In the genomic region with DNA sequence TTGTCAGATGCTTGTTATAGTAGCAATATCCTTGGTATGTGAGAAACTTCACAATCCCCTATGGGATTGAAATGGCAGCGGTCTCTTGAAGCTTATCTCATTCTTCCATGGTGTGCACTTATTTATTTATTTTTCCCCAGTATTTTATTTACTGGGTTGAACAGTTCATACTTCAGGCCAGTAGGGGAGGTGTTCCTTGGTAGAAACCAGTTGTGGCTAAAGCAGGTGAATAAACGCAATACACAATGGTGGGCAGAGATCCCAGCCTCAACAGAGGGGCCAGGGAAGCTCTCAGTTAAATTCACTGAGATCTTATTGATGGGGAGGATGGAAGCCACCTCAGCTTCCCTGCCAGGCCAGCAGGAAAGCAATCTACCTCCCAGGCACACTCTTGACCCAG, we compare ENCODE assay signal across 22 cellular contexts.
DNase-seq lines count a peak whose midpoint lies in the region; ATAC-seq and TF ChIP-seq lines count a peak whose summit lies in the region.
"Had no signal": no experiment of that assay in that cellular context is flagged by ENCODE, and none has a peak within 500 bp of the region (broad histone marks: within the 10 kb centered on the region; RNA-seq: fewer than 3 reads in every experiment).

No MANE protein-coding gene starts in this region.

- peak in 2 of 3 experiments; percentile 40 to 43; a peak in 4 of 6 replicates for TF ChIP-seq CTCF in HCT116 (IDR thresholded peaks at IDR 0.05 in 2 of 3, conservative IDR thresholded peaks at IDR 0.05 in 1 of 3; ENCODE audit: borderline replicate concordance in 1 of 3, insufficient read depth in 1 of 3, low read depth in 2 of 3, low read length in 2 of 3)
- peak; percentile 13 for TF ChIP-seq CTCF in chondrocyte (IDR thresholded peaks at IDR 0.05)
- TF ChIP-seq CTCF in neural crest cell (conservative IDR thresholded peaks at IDR 0.05) = peak; percentile 24
- no peak for TF ChIP-seq CTCF in CD14-positive monocyte (IDR thresholded peaks at IDR 0.05)
- no peak for TF ChIP-seq CTCF in MCF 10A (IDR thresholded peaks at IDR 0.05; ENCODE audit: unreplicated experiment)

- CTCF ChIA-PET in HCT116 (lab: Charles Lee) (interaction anchor here (1.0 to 1.6 kb wide), 4 partner anchors 162 to 1705 kb away, joined by 3 read pairs; a partner anchor contains a TSS), MCF 10A (lab: Yijun Ruan, JAX) (no interaction called here)

- no peak for TF ChIP-seq RAD21 in HCT116 (IDR thresholded peaks at IDR 0.05; ENCODE audit: low read depth)

- no peaks in the 10 kb centered on the region for H3K79me2 ChIP-seq in HCT116 (ENCODE audit: insufficient read depth, low read length)

- POLR2A ChIA-PET in HCT116 (lab: Charles Lee) (no interaction called here), MCF 10A (lab: Yijun Ruan, JAX) (no interaction called here)

- no peaks in the 10 kb centered on the region for H3K36me3 ChIP-seq in HCT116 (ENCODE audit: control insufficient read depth in 1 of 2, insufficient read depth in 2 of 2, low read length in 2 of 2)

- ATAC-seq in HCT116 = peak; percentile 52; the same call in 1 of the 2 replicates
- ATAC-seq in HG03571 (IDR thresholded peaks at IDR 0.05; ENCODE audit: unreplicated experiment) = no peak
- ATAC-seq: T-cell had no signal

- H4K20me1 ChIP-seq in HCT116 (ENCODE audit: insufficient read depth) = no peaks in the 10 kb centered on the region

- no peak overlapping the region for H3K27ac Mint-ChIP-seq in chondrocyte (ENCODE audit: unreplicated experiment)
- H3K27ac Mint-ChIP-seq in neural crest cell (ENCODE audit: unreplicated experiment) = no peak overlapping the region
- H3K27ac Mint-ChIP-seq in CD14-positive monocyte = no peak overlapping the region
- no peak overlapping the region for H3K27ac Mint-ChIP-seq in MCF 10A (ENCODE audit: low read depth, unreplicated experiment)
- H3K27ac Mint-ChIP-seq: CD4-positive, CD25-positive, alpha-beta regulatory T cell; T-cell had no signal

- intact Hi-C loops in HCT116 (cut with micrococcal nuclease) (no loop called here), CD14-positive monocyte (cut with micrococcal nuclease) (no loop called here), MCF 10A (cut with micrococcal nuclease) (no loop called here)

- H3K4me1 ChIP-seq in HCT116 (ENCODE audit: control insufficient read depth in 1 of 2, insufficient read depth in 2 of 2, low read length in 2 of 2) = no peaks in the 10 kb centered on the region
- H3K4me1 ChIP-seq: Caco-2 had no signal

- RAD21 ChIA-PET in HCT116 (lab: Charles Lee; ENCODE audit: low non-redundant PET in 1 of 2, low total read pairs in 2 of 2, uncharacterized antibody in 2 of 2, unreplicated experiment in 2 of 2) = no interaction called here

- H3K9ac ChIP-seq in HCT116 (ENCODE audit: low read length) = no peak overlapping the region
- H3K9ac ChIP-seq: SK-N-SH had no signal

- H3K9me3 ChIP-seq in HCT116 (ENCODE audit: control insufficient read depth in 1 of 2, insufficient read depth in 1 of 2, low read depth in 1 of 2, low read length in 2 of 2) = no peaks in the 10 kb centered on the region
- H3K9me3 ChIP-seq: Caco-2, SK-N-SH had no signal

- no peaks in the 10 kb centered on the region for H3K27me3 ChIP-seq in HCT116 (ENCODE audit: insufficient read depth, low read length)

- H2AFZ ChIP-seq in HCT116 (ENCODE audit: low read depth, low read length, poor library complexity, severe bottlenecking) = no peak overlapping the region

- no peak overlapping the region for H3K4me3 ChIP-seq in HCT116 (replicated peaks in 1 of 2; ENCODE audit: low read depth in 1 of 2, low read length in 2 of 2)

- DNase-seq in ELR (ENCODE audit: low read depth) (peak; percentile 17), HCT116 (ENCODE audit: low read depth, low spot score) (no peak), chondrocyte (ENCODE audit: low spot score) (no peak), neural crest cell (ENCODE audit: low read depth, low spot score) (no peak), CD14-positive monocyte (ENCODE audit: low spot score) (no peak), MCF 10A (ENCODE audit: unreplicated experiment) (no peak)
- DNase-seq in stimulated activated CD4-positive, alpha-beta T cell treated with anti-CD3 and anti-CD28 coated beads, Interleukin-4, amount 100 ng/mL, for 4 hours = no peak
- DNase-seq: AML-193; Caco-2; CD4-positive, CD25-positive, alpha-beta regulatory T cell; IMR-90; Kasumi-1; MM.1S; NCI-H1092 treated with DMSO at 0.1 percent for 48 hours; NCI-H146; NCI-H2081; NCI-H510A; NCI-H748 treated with DMSO at 0.1 percent for 48 hours; SHP77; SK-N-SH; T-cell had no signal

- no peak for TF ChIP-seq POLR2A in HCT116 (IDR thresholded peaks at IDR 0.05; ENCODE audit: borderline replicate concordance, extremely low read depth, insufficient read depth, insufficient read length)

- H3K36me3 Mint-ChIP-seq in chondrocyte (ENCODE audit: low read depth) = no peaks in the 10 kb centered on the region
- H3K36me3 Mint-ChIP-seq in neural crest cell (ENCODE audit: low read depth) = peaks cover 2% of the 10 kb centered on the region
- H3K36me3 Mint-ChIP-seq in CD14-positive monocyte = no peaks in the 10 kb centered on the region
- no peaks in the 10 kb centered on the region for H3K36me3 Mint-ChIP-seq in MCF 10A (ENCODE audit: insufficient read depth, unreplicated experiment)

- H3K4me1 Mint-ChIP-seq in chondrocyte (ENCODE audit: low read depth) (no peaks in the 10 kb centered on the region), neural crest cell (no peaks in the 10 kb centered on the region), CD14-positive monocyte (no peaks in the 10 kb centered on the region), MCF 10A (ENCODE audit: insufficient read depth, unreplicated experiment) (peaks cover 11% of the 10 kb centered on the region)
- H3K4me1 Mint-ChIP-seq: CD4-positive, CD25-positive, alpha-beta regulatory T cell; T-cell had no signal

- H3K4me3 Mint-ChIP-seq in chondrocyte (ENCODE audit: unreplicated experiment) (no peak overlapping the region), neural crest cell (no peak overlapping the region), CD14-positive monocyte (no peak overlapping the region), MCF 10A (ENCODE audit: unreplicated experiment) (no peak overlapping the region)
- H3K4me3 Mint-ChIP-seq: CD4-positive, CD25-positive, alpha-beta regulatory T cell; T-cell had no signal

- H3K27me3 Mint-ChIP-seq in chondrocyte (ENCODE audit: low read depth) (no peaks in the 10 kb centered on the region), neural crest cell (ENCODE audit: low read depth) (peaks cover 27% of the 10 kb centered on the region), CD14-positive monocyte (ENCODE audit: low read depth in 3 of 3) (peaks cover 0 to 5% (median 0%) of the 10 kb centered on the region in 3 donors), MCF 10A (ENCODE audit: insufficient read depth, unreplicated experiment) (no peaks in the 10 kb centered on the region)
- H3K27me3 Mint-ChIP-seq: CD4-positive, CD25-positive, alpha-beta regulatory T cell had no signal

- no peaks in the 10 kb centered on the region for H3K9me2 ChIP-seq in HCT116 (ENCODE audit: insufficient read depth)
- H3K9me2 ChIP-seq: SK-N-SH had no signal

- H3K27ac ChIP-seq in HCT116 (ENCODE audit: low read depth, low read length) = no peak overlapping the region

- no peak overlapping the region for H3K4me2 ChIP-seq in HCT116 (ENCODE audit: low read length)
- H3K4me2 ChIP-seq: SK-N-SH had no signal

- peaks cover 44% of the 10 kb centered on the region for H3K9me3 Mint-ChIP-seq in chondrocyte (ENCODE audit: low read depth)
- peaks cover 12% of the 10 kb centered on the region for H3K9me3 Mint-ChIP-seq in neural crest cell
- H3K9me3 Mint-ChIP-seq in CD14-positive monocyte = peaks cover 4 to 29% (median 25%) of the 10 kb centered on the region in 7 donors
- H3K9me3 Mint-ChIP-seq in MCF 10A (ENCODE audit: unreplicated experiment) = peaks cover 6% of the 10 kb centered on the region

- no TSS peak for BruUV-seq in HCT116 (replicated peaks; lab: Mats Ljungman, UMichigan)
- no TSS peak for BruUV-seq in MCF 10A (replicated peaks; lab: Mats Ljungman, UMichigan)

TF ChIP-seq in HCT116, 20 proteins besides CTCF, POLR2A, EP300 and RAD21 (continues in another document):
- TF ChIP-seq EZH2 (IDR thresholded peaks at IDR 0.05) (no peak), CBX3 (IDR thresholded peaks at IDR 0.05; ENCODE audit: low read depth) (no peak), ELF1 (IDR thresholded peaks at IDR 0.05; ENCODE audit: borderline replicate concordance, low read depth) (no peak), POLR2AphosphoS5 (IDR thresholded peaks at IDR 0.05; ENCODE audit: low read depth, low read length) (no peak), EGR1 (IDR thresholded peaks at IDR 0.05; ENCODE audit: low read depth) (no peak), SP1 (IDR thresholded peaks at IDR 0.05; ENCODE audit: low read depth) (no peak), SIN3A (IDR thresholded peaks at IDR 0.05; ENCODE audit: low read depth) (no peak), ZFX (IDR thresholded peaks at IDR 0.05) (no peak)
- TF ChIP-seq, protein P1, sequence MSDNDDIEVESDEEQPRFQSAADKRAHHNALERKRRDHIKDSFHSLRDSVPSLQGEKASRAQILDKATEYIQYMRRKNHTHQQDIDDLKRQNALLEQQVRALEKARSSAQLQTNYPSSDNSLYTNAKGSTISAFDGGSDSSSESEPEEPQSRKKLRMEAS (IDR thresholded peaks at IDR 0.05) = no peak
- TF ChIP-seq, protein P2, sequence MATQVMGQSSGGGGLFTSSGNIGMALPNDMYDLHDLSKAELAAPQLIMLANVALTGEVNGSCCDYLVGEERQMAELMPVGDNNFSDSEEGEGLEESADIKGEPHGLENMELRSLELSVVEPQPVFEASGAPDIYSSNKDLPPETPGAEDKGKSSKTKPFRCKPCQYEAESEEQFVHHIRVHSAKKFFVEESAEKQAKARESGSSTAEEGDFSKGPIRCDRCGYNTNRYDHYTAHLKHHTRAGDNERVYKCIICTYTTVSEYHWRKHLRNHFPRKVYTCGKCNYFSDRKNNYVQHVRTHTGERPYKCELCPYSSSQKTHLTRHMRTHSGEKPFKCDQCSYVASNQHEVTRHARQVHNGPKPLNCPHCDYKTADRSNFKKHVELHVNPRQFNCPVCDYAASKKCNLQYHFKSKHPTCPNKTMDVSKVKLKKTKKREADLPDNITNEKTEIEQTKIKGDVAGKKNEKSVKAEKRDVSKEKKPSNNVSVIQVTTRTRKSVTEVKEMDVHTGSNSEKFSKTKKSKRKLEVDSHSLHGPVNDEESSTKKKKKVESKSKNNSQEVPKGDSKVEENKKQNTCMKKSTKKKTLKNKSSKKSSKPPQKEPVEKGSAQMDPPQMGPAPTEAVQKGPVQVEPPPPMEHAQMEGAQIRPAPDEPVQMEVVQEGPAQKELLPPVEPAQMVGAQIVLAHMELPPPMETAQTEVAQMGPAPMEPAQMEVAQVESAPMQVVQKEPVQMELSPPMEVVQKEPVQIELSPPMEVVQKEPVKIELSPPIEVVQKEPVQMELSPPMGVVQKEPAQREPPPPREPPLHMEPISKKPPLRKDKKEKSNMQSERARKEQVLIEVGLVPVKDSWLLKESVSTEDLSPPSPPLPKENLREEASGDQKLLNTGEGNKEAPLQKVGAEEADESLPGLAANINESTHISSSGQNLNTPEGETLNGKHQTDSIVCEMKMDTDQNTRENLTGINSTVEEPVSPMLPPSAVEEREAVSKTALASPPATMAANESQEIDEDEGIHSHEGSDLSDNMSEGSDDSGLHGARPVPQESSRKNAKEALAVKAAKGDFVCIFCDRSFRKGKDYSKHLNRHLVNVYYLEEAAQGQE (IDR thresholded peaks at IDR 0.05; ENCODE audit: low read depth) = no peak

Comparison
In these comparisons a context has a peak if more than half of its experiments do, and no peak if none do; other contexts are left out.
1. CTCF ChIP-seq: peak in HCT116 (2 of 3), chondrocyte (single experiment) and neural crest cell (single experiment); none in CD14-positive monocyte (single experiment) and MCF 10A (single experiment).